ENCODE assay signal across 9 cellular contexts in genomic region chr1:19436716-19437476, GRCh38. TPM values are rescaled to one million over a fixed set of nuclear protein-coding genes. Genes with fewer than 3 reads are reported as not detected.
DNase-seq lines count a peak whose midpoint lies in the region; ATAC-seq, FAIRE-seq and TF ChIP-seq lines count a peak whose summit lies in the region.
"Had no signal": no experiment of that assay in that cellular context is flagged by ENCODE, and none has a peak within 500 bp of the region (broad histone marks: within the 10 kb centered on the region; RNA-seq: fewer than 3 reads in every experiment).

No MANE protein-coding gene starts in this region.

- H3K27ac Mint-ChIP-seq in T-cell = peak overlapping the region; percentile 85 to 87

- intact Hi-C loops in pancreas (cut with DNase I) = no loop called here

- no peak for FAIRE-seq in pancreas (lab: Jason Lieb, UNC)
- FAIRE-seq: GM18507 had no signal

- ATAC-seq in T-cell (replicated peaks in 1 of 4) (peak in 2 of 4 experiments; percentile 20 to 28), pancreas (peak in 3 of 4 donors; percentile 47 to 65 (median 57)), GM21576 (IDR thresholded peaks at IDR 0.05; ENCODE audit: unreplicated experiment) (no peak), GM21526 (IDR thresholded peaks at IDR 0.05; ENCODE audit: low FRiP score, unreplicated experiment) (no peak), HG02852 (IDR thresholded peaks at IDR 0.05; ENCODE audit: unreplicated experiment) (no peak)

- POLR2A ChIA-PET in T-cell (lab: Charles Lee) = interaction anchor here in 1 of 2 donors (0.6 kb wide), 1 partner anchor 36 kb away, joined by 9 read pairs; no protein-coding TSS in a partner anchor

- H3K36me3 ChIP-seq in pancreas = no peaks in the 10 kb centered on the region

- H3K27ac ChIP-seq in pancreas = peak overlapping the region in 2 of 4 donors; percentile 50 to 53

- peaks cover 22% of the 10 kb centered on the region for H3K36me3 Mint-ChIP-seq in T-cell

- peaks cover 0 to 41% (median 11%) of the 10 kb centered on the region in 3 donors for H3K4me1 ChIP-seq in pancreas

- H3K4me1 Mint-ChIP-seq in T-cell = peaks cover 91 to 95% (median 92%) of the 10 kb centered on the region in 3 donors

- 51 to 59% methylated on average over 8 of the region's 8 CpGs for WGBS in pancreas, 2 donors

- TF ChIP-seq CTCF in fibroblast of pulmonary artery (IDR thresholded peaks at IDR 0.05; ENCODE audit: low read length, missing control alignments) (no peak), pancreas (IDR thresholded peaks at IDR 0.05) (no peak)

- DNase-seq in EH (ENCODE audit: low read depth) (peak; percentile 78), T-cell (peak in 2 of 34 experiments; percentile 14 to 43), fibroblast of pulmonary artery (ENCODE audit: low read depth) (peak; percentile 88), pancreas (peak; percentile 31 to 76 (median 54)), cerebellar nuclear complex (lab: John Stamatoyannopoulos, UW) (no peak)

- CTCF ChIA-PET in T-cell (lab: Charles Lee) = interaction anchor here (0.5 to 0.9 kb wide), 2 partner anchors 36 to 51 kb away, joined by 3 to 5 read pairs; no protein-coding TSS in a partner anchor

- no peaks in the 10 kb centered on the region for H3K27me3 Mint-ChIP-seq in T-cell

- H3K27me3 ChIP-seq in pancreas = no peaks in the 10 kb centered on the region

- no peaks in the 10 kb centered on the region for H3K9me3 Mint-ChIP-seq in T-cell

- peak overlapping the region in 2 of 3 donors; percentile 24 to 55 for H3K4me3 Mint-ChIP-seq in T-cell

- no peaks in the 10 kb centered on the region for H3K9me3 ChIP-seq in pancreas

- no peak overlapping the region for H3K4me3 ChIP-seq in fibroblast of pulmonary artery (replicated peaks; ENCODE audit: low read depth, low read length)
- H3K4me3 ChIP-seq in pancreas = no peak overlapping the region

RNA-seq across cellular contexts. Expression of gene CAPZB, which starts 48.4 kb away (rescaled TPM):
- total RNA-seq in T-cell = 100 to 1,000 TPM; 272 to 342 (median 320) TPM
- total RNA-seq in pancreas = 100 to 1,000 TPM in 2 of 6 donors, 10 to 100 TPM in 4; 43.2 to 124 (median 69.3) TPM
- polyA plus RNA-seq in pancreas = 100 to 1,000 TPM in 1 of 2 donors, 10 to 100 TPM in 1; 71.8 to 116 TPM

Comparison
In these comparisons a context has a peak if more than half of its experiments do, and no peak if none do; other contexts are left out.
1. DNase-seq: peak in EH (single experiment), fibroblast of pulmonary artery (single experiment) and pancreas (6 of 6); none in cerebellar nuclear complex (0 of 2).
2. ATAC-seq: peak in pancreas (3 of 4); none in GM21576 (single experiment), GM21526 (single experiment) and HG02852 (single experiment).